ENCODE assay signal across 8 cellular contexts in genomic region chr6:13575377-13575775, GRCh38. TPM values are rescaled to one million over a fixed set of nuclear protein-coding genes. Genes with fewer than 3 reads are reported as not detected.
DNase-seq lines count a peak whose midpoint lies in the region; ATAC-seq and TF ChIP-seq lines count a peak whose summit lies in the region.

No MANE protein-coding gene starts in this region.

- H3K36me3 ChIP-seq in duodenal mucosa (ENCODE audit: control insufficient read depth in 1 of 2, insufficient read depth in 2 of 2, low read length in 2 of 2) (no peaks in the 10 kb centered on the region), neuron (ENCODE audit: insufficient read depth, low read length) (no peaks in the 10 kb centered on the region)

- TF ChIP-seq CTCF in CD4-positive, alpha-beta T cell (IDR thresholded peaks at IDR 0.05): peak; percentile 89
- TF ChIP-seq CTCF in NB4 (IDR thresholded peaks at IDR 0.05; ENCODE audit: low read depth, low read length): peak; percentile 74

- no peaks in the 10 kb centered on the region for H3K9me3 ChIP-seq in CD4-positive, alpha-beta T cell (ENCODE audit: control insufficient read depth, low read length)
- peaks cover 2 to 5% of the 10 kb centered on the region in 2 donors for H3K9me3 ChIP-seq in duodenal mucosa (ENCODE audit: control insufficient read depth in 1 of 2, low read length in 2 of 2)
- H3K9me3 ChIP-seq in neuron (ENCODE audit: low read length): no peaks in the 10 kb centered on the region

- peaks cover 34% of the 10 kb centered on the region for H3K4me1 Mint-ChIP-seq in CD4-positive, alpha-beta T cell (ENCODE audit: low read depth)

- peak overlapping the region; percentile 98 for H3K4me3 Mint-ChIP-seq in CD4-positive, alpha-beta T cell

- H3K27ac ChIP-seq in CD4-positive, alpha-beta T cell (ENCODE audit: low read depth, low read length): peak overlapping the region; percentile 82
- no peak overlapping the region for H3K27ac ChIP-seq in duodenal mucosa (ENCODE audit: low read depth, low read length)

- TF ChIP-seq POLR2A in NB4 (IDR thresholded peaks at IDR 0.05; ENCODE audit: extremely low read depth, insufficient read length): no peak

- intact Hi-C loops in CD4-positive, alpha-beta T cell (cut with DNase I, micrococcal nuclease): loop anchor here (1.0 to 10.0 kb wide), 8 partner anchors 39 to 1669 kb away; partner anchors contain the start of genes MCUR1 (in 1 of the 2), NOL7 (in 1 of the 2) and TBC1D7 (in 1 of the 2)

- peak overlapping the region; percentile 91 for H2AFZ ChIP-seq in neuron (ENCODE audit: low read depth, low read length)

- POLR2A ChIA-PET in CD4-positive, alpha-beta T cell (lab: Charles Lee): interaction anchor here (0.6 to 2.7 kb wide), 23 partner anchors 24 to 1670 kb away, joined by 3 to 102 read pairs (median 4); partner anchors contain the start of genes GFOD1, JARID2, MCUR1 and NOL7

- no peak for ATAC-seq in CD4-positive, alpha-beta T cell (ENCODE audit: poor library complexity)
- ATAC-seq in HG02571 (IDR thresholded peaks at IDR 0.05; ENCODE audit: unreplicated experiment): no peak

- H3K4me3 ChIP-seq in NB4 (ENCODE audit: low read depth, low read length) (peak overlapping the region; percentile 63), duodenal mucosa (ENCODE audit: low read depth in 1 of 2, low read length in 2 of 2) (peak overlapping the region; percentile 87), neuron (ENCODE audit: low read length) (peak overlapping the region; percentile 68)

- H3K4me1 ChIP-seq in duodenal mucosa (ENCODE audit: control insufficient read depth in 1 of 2, insufficient read depth in 2 of 2, low read length in 2 of 2): peaks cover 7 to 9% of the 10 kb centered on the region in 2 donors
- peaks cover 5% of the 10 kb centered on the region for H3K4me1 ChIP-seq in neuron (ENCODE audit: insufficient read depth, low read length)

- peak in 3 of 10 experiments; percentile 61 to 69 (median 62) for DNase-seq in CD4-positive, alpha-beta T cell
- DNase-seq in NB4 (ENCODE audit: low read depth) (no peak), NCI-H2171 (lab: John Stamatoyannopoulos, UW) (no peak), NOMO-1 treated with dmso at 0.1 percent for 144 hours (lab: John Stamatoyannopoulos, UW; ENCODE audit: unreplicated experiment) (no peak), MV-4-11 (lab: John Stamatoyannopoulos, UW) (no peak)

- no peaks in the 10 kb centered on the region for H3K9me3 Mint-ChIP-seq in CD4-positive, alpha-beta T cell

- H3K27me3 Mint-ChIP-seq in CD4-positive, alpha-beta T cell: no peaks in the 10 kb centered on the region

- no peaks in the 10 kb centered on the region for H3K27me3 ChIP-seq in CD4-positive, alpha-beta T cell (ENCODE audit: control insufficient read depth, insufficient read depth, low read length)
- no peaks in the 10 kb centered on the region for H3K27me3 ChIP-seq in duodenal mucosa (ENCODE audit: control insufficient read depth in 1 of 2, insufficient read depth in 2 of 2, low read length in 2 of 2)
- H3K27me3 ChIP-seq in neuron (ENCODE audit: insufficient read depth, low read length): no peaks in the 10 kb centered on the region

- H3K27ac Mint-ChIP-seq in CD4-positive, alpha-beta T cell: peak overlapping the region; percentile 99

- CTCF ChIA-PET in CD4-positive, alpha-beta T cell (lab: Charles Lee): interaction anchor here (0.6 to 3.3 kb wide), 28 partner anchors 9 to 246 kb away, joined by 3 to 59 read pairs (median 4); partner anchors contain the start of genes MCUR1, NOL7, RANBP9 and TBC1D7

- peak overlapping the region; percentile 95 for H3K9ac ChIP-seq in duodenal mucosa (ENCODE audit: low read depth in 1 of 2, low read length in 2 of 2)

- peaks cover 26% of the 10 kb centered on the region for H3K36me3 Mint-ChIP-seq in CD4-positive, alpha-beta T cell (ENCODE audit: low read depth)

RNA-seq across cellular contexts. Expression of gene SIRT5, which starts 1.0 kb away (rescaled TPM):
- total RNA-seq in CD4-positive, alpha-beta T cell: 10 to 100 TPM; 14.3 to 16.3 TPM

RNA-seq across cellular contexts. Expression of gene NOL7, which starts 39.8 kb away (rescaled TPM):
- total RNA-seq in CD4-positive, alpha-beta T cell: 10 to 100 TPM; 65.5 to 67.6 TPM
